ENCODE assay signal across 1 cellular context in the genomic region with DNA sequence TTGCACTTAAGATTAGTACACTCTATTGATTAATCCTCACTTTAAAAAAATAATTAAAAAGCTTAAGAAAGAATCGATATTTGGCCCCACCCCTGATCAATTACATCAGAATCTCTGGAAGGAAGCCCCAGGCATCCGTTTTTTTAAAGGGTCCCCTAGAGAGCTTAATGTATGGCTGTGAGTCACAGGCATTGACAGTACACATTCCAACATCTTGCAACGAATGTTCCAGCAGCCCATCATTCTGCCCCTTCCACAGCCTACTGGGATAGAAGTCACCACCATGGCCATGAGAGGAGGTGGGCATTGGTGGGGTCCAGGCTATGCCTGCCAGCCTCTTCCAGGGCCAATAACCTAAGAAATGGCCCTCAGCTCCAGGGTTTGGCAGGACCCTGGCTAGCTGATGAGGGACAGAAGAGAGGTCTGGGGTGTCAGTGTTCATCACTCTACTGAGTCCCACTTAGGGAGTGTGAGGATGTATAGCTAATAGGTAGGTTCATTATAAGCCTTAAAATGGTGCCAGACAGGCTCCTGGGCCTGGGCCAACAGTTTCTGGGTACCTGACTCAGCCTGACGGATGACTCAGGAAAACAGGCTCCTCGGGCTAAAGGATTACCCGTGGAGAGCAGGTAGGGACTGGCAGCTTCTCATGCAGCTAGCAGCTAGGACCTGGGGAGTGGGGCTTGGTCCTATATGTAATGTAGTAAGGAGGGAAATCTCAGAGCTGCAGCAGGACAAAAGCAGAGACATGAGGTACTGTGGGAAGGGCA.
TF ChIP-seq lines count a peak whose summit lies in the region.

No MANE protein-coding gene starts in this region.

TF ChIP-seq in HepG2, 621 proteins besides CTCF, POLR2A, EP300 and RAD21:
- TF ChIP-seq, protein P1, sequence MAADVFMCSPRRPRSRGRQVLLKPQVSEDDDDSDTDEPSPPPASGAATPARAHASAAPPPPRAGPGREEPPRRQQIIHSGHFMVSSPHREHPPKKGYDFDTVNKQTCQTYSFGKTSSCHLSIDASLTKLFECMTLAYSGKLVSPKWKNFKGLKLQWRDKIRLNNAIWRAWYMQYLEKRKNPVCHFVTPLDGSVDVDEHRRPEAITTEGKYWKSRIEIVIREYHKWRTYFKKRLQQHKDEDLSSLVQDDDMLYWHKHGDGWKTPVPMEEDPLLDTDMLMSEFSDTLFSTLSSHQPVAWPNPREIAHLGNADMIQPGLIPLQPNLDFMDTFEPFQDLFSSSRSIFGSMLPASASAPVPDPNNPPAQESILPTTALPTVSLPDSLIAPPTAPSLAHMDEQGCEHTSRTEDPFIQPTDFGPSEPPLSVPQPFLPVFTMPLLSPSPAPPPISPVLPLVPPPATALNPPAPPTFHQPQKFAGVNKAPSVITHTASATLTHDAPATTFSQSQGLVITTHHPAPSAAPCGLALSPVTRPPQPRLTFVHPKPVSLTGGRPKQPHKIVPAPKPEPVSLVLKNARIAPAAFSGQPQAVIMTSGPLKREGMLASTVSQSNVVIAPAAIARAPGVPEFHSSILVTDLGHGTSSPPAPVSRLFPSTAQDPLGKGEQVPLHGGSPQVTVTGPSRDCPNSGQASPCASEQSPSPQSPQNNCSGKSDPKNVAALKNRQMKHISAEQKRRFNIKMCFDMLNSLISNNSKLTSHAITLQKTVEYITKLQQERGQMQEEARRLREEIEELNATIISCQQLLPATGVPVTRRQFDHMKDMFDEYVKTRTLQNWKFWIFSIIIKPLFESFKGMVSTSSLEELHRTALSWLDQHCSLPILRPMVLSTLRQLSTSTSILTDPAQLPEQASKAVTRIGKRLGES (CRISPR knock-in tag; IDR thresholded peaks at IDR 0.05; ENCODE audit: borderline replicate concordance): no peak
- TF ChIP-seq KMT2B (CRISPR knock-in tag; IDR thresholded peaks at IDR 0.05): no peak
